In genomic region chr15:90419738-90420487, GRCh38 we compare ENCODE assay signal across 9 cellular contexts. TPM values are rescaled to one million over a fixed set of nuclear protein-coding genes. Genes with fewer than 3 reads are reported as not detected.
DNase-seq lines count a peak whose midpoint lies in the region; ATAC-seq, FAIRE-seq and TF ChIP-seq lines count a peak whose summit lies in the region.
"Had no signal": no experiment of that assay in that cellular context is flagged by ENCODE, and none has a peak within 500 bp of the region (broad histone marks: within the 10 kb centered on the region; RNA-seq: fewer than 3 reads in every experiment).

No MANE protein-coding gene starts in this region.

- peaks cover 72% of the 10 kb centered on the region for H3K4me1 ChIP-seq in suprapubic skin

- no peak for TF ChIP-seq EP300 in suprapubic skin (IDR thresholded peaks at IDR 0.05)

- H3K9me3 ChIP-seq in suprapubic skin: no peaks in the 10 kb centered on the region

- DNase-seq in GM12892 (ENCODE audit: insufficient read length) (no peak), inferior parietal cortex (ENCODE audit: extremely low spot score) (peak; percentile 51), suprapubic skin (ENCODE audit: low spot score in 2 of 2) (no peak), NCI-H446 (lab: John Stamatoyannopoulos, UW) (no peak), left lobe of liver (ENCODE audit: low spot score) (no peak)
- peak; percentile 11 for DNase-seq in activated naive CD8-positive, alpha-beta T cell treated with anti-CD3 and anti-CD28 coated beads, Interleukin-2, amount 50 U/mL, for 16 hours (ENCODE audit: low read depth, low spot score)

- TF ChIP-seq CTCF in suprapubic skin (IDR thresholded peaks at IDR 0.05): no peak

- no peak overlapping the region for H3K4me3 ChIP-seq in suprapubic skin

- no peaks in the 10 kb centered on the region for H3K36me3 ChIP-seq in suprapubic skin

- no peaks in the 10 kb centered on the region for H3K27me3 ChIP-seq in suprapubic skin

- ATAC-seq in HG03108 (IDR thresholded peaks at IDR 0.05; ENCODE audit: unreplicated experiment) (peak; percentile 58), left lobe of liver (no peak), GM18870 (IDR thresholded peaks at IDR 0.05; ENCODE audit: unreplicated experiment) (no peak)

- TF ChIP-seq POLR2A in GM12892 (IDR thresholded peaks at IDR 0.05; ENCODE audit: low read depth, low read length) (no peak), suprapubic skin (IDR thresholded peaks at IDR 0.05) (no peak)

- H3K27ac ChIP-seq in suprapubic skin: peak overlapping the region; percentile 71
- H3K27ac ChIP-seq: KMS-11 had no signal

- 22% methylated on average over 7 of the region's 7 CpGs for WGBS in suprapubic skin

- peak; percentile 36 for FAIRE-seq in GM12892 (lab: Jason Lieb, UNC)

RNA-seq across cellular contexts. Expression of gene IQGAP1, which starts 31.9 kb away (rescaled TPM):
- 84.6 TPM for polyA plus RNA-seq in GM12892 (2012; ENCODE audit: missing spikeins)
- 100 to 1,000 TPM; 206 to 448 (median 215) TPM for total RNA-seq in suprapubic skin
- total RNA-seq in left lobe of liver: 10.9 TPM

Comparison
In these comparisons a context has a peak if more than half of its experiments do, and no peak if none do; other contexts are left out.
1. DNase-seq: peak in activated naive CD8-positive, alpha-beta T cell treated with anti-CD3 and anti-CD28 coated beads, Interleukin-2, amount 50 U/mL, for 16 hours (single experiment) and inferior parietal cortex (single experiment); none in GM12892 (single experiment), suprapubic skin (0 of 2), NCI-H446 (0 of 2) and left lobe of liver (single experiment).
2. RNA of gene IQGAP1, which starts 31.9 kb away (total RNA-seq): 206 to 448 TPM in suprapubic skin; 10.9 TPM in left lobe of liver (single experiment); every median in the first group is over 10 times any median in the second.